In genomic region chr19:50512112-50512998, GRCh38 we compare ENCODE assay signal across 9 cellular contexts. TPM values are rescaled to one million over a fixed set of nuclear protein-coding genes. Genes with fewer than 3 reads are reported as not detected.
DNase-seq lines count a peak whose midpoint lies in the region; ATAC-seq and TF ChIP-seq lines count a peak whose summit lies in the region.
"Had no signal": no experiment of that assay in that cellular context is flagged by ENCODE, and none has a peak within 500 bp of the region (broad histone marks: within the 10 kb centered on the region; RNA-seq: fewer than 3 reads in every experiment).

No MANE protein-coding gene starts in this region.

- H3K27me3 Mint-ChIP-seq in CD8-positive, alpha-beta T cell (ENCODE audit: low read depth) = peaks cover 4% of the 10 kb centered on the region

- H3K4me3 ChIP-seq in CD8-positive, alpha-beta T cell (ENCODE audit: low read depth, low read length) = peak overlapping the region; percentile 93
- no peak overlapping the region; the same call in 1 of the 2 replicates for H3K4me3 ChIP-seq in WERI-Rb-1 (ENCODE audit: low read depth, low read length)
- peak overlapping the region in 2 of 3 donors; percentile 71 to 77 for H3K4me3 ChIP-seq in liver (ENCODE audit: low read depth in 1 of 3, low read length in 3 of 3)

- H3K9me3 ChIP-seq in CD8-positive, alpha-beta T cell (ENCODE audit: low read length) = no peaks in the 10 kb centered on the region
- H3K9me3 ChIP-seq in WERI-Rb-1 (ENCODE audit: severe bottlenecking) (no peaks in the 10 kb centered on the region), liver (ENCODE audit: control insufficient read depth in 4 of 4, low read length in 3 of 4) (no peaks in the 10 kb centered on the region)

- H3K27ac ChIP-seq in CD8-positive, alpha-beta T cell (ENCODE audit: low read depth, low read length) = no peak overlapping the region
- H3K27ac ChIP-seq in WERI-Rb-1 (peak overlapping the region; percentile 22; the same call in 1 of the 2 replicates), liver (ENCODE audit: low read depth in 1 of 2, low read length in 2 of 2) (peak overlapping the region; percentile 81 to 84)

- WGBS in liver = 92% methylated on average over 36 of the region's 36 CpGs

- TF ChIP-seq CTCF in CD8-positive, alpha-beta T cell (IDR thresholded peaks at IDR 0.05) = no peak
- TF ChIP-seq CTCF in WERI-Rb-1 (IDR thresholded peaks at IDR 0.05; ENCODE audit: low read depth, low read length) (no peak), liver (IDR thresholded peaks at IDR 0.05; ENCODE audit: low read depth, low read length, missing input control) (no peak)

- POLR2A ChIA-PET in CD8-positive, alpha-beta T cell (lab: Charles Lee) = interaction anchor here (1.1 to 1.5 kb wide), 2 partner anchors 33 to 36 kb away, joined by 4 to 10 read pairs; partner anchors contain the start of genes EMC10 and GARIN5A
- POLR2A ChIA-PET in HEK293T (lab: Yijun Ruan, JAX) = interaction anchor here (0.9 to 2.1 kb wide), 7 partner anchors 13 to 216 kb away, joined by 3 to 6 read pairs (median 4); partner anchors contain the start of gene NR1H2

- CTCF ChIA-PET in CD8-positive, alpha-beta T cell (lab: Charles Lee) = interaction anchor here (0.6 to 1.7 kb wide), 2 partner anchors 51 to 144 kb away, joined by 3 to 4 read pairs; no protein-coding TSS in a partner anchor
- CTCF ChIA-PET in HEK293T (lab: Yijun Ruan, JAX) = no interaction called here

- no peaks in the 10 kb centered on the region for H3K36me3 ChIP-seq in CD8-positive, alpha-beta T cell (ENCODE audit: insufficient read depth, low read length)
- H3K36me3 ChIP-seq in WERI-Rb-1 (peaks cover 9% of the 10 kb centered on the region), liver (ENCODE audit: control insufficient read depth in 4 of 4, insufficient read depth in 3 of 4, low read depth in 1 of 4, low read length in 3 of 4) (no peaks in the 10 kb centered on the region)

- intact Hi-C loops in CD8-positive, alpha-beta T cell (cut with DNase I, micrococcal nuclease) = loop anchor here (5.0 to 10.0 kb wide), 6 partner anchors 180 to 1640 kb away; partner anchors contain the start of genes CLDND2 (in 1 of the 2), ETFB (in 1 of the 2), PNKP (in 1 of the 2) and PPP1R15A (in 1 of the 2)

- no peak overlapping the region for H3K27ac Mint-ChIP-seq in CD8-positive, alpha-beta T cell

- no peak for ATAC-seq in CD8-positive, alpha-beta T cell
- ATAC-seq in HG02763 (IDR thresholded peaks at IDR 0.05; ENCODE audit: unreplicated experiment) (no peak), GM19328 (IDR thresholded peaks at IDR 0.05; ENCODE audit: unreplicated experiment) (no peak)

- DNase-seq in CD8-positive, alpha-beta T cell = no peak
- no peak for DNase-seq in WERI-Rb-1
- DNase-seq in HEK293T (ENCODE audit: extremely low spot score) = no peak
- DNase-seq: DMS53, KG1, SW 1271 had no signal

- peaks cover 3% of the 10 kb centered on the region for H3K36me3 Mint-ChIP-seq in CD8-positive, alpha-beta T cell

- peaks cover 16% of the 10 kb centered on the region for H3K4me1 ChIP-seq in CD8-positive, alpha-beta T cell (ENCODE audit: insufficient read depth, low read length)
- H3K4me1 ChIP-seq in liver (ENCODE audit: control insufficient read depth in 4 of 4, insufficient read depth in 4 of 4, low read length in 3 of 4) = peaks cover 10 to 26% (median 18%) of the 10 kb centered on the region in 4 donors

- no peak overlapping the region for H3K4me3 Mint-ChIP-seq in CD8-positive, alpha-beta T cell

- no peaks in the 10 kb centered on the region for H3K27me3 ChIP-seq in CD8-positive, alpha-beta T cell (ENCODE audit: insufficient read depth, low read length)
- no peaks in the 10 kb centered on the region for H3K27me3 ChIP-seq in WERI-Rb-1 (ENCODE audit: insufficient read depth, low read depth, severe bottlenecking)
- H3K27me3 ChIP-seq in liver (ENCODE audit: control insufficient read depth in 4 of 4, insufficient read depth in 4 of 4, low read length in 3 of 4) = no peaks in the 10 kb centered on the region

- H3K9ac ChIP-seq in liver (ENCODE audit: low read depth in 1 of 2, low read length in 2 of 2) = peak overlapping the region; percentile 40 to 64

- TF ChIP-seq RAD21 in liver (IDR thresholded peaks at IDR 0.05) = no peak

- H3K4me1 Mint-ChIP-seq in CD8-positive, alpha-beta T cell (ENCODE audit: low read depth) = peaks cover 16% of the 10 kb centered on the region

- no peaks in the 10 kb centered on the region for H3K9me3 Mint-ChIP-seq in CD8-positive, alpha-beta T cell

TF ChIP-seq in liver, 16 proteins besides CTCF, POLR2A, EP300 and RAD21:
- TF ChIP-seq REST (IDR thresholded peaks at IDR 0.05) (no peak), ATF3 (IDR thresholded peaks at IDR 0.05) (no peak), EGR1 (IDR thresholded peaks at IDR 0.05; ENCODE audit: low read depth in 2 of 2) (no peak), TAF1 (conservative IDR thresholded peaks at IDR 0.05) (no peak), HNF4G (IDR thresholded peaks at IDR 0.05) (no peak)

TF ChIP-seq in HEK293T, 16 proteins besides CTCF, POLR2A, EP300 and RAD21:
- TF ChIP-seq SUZ12 (IDR thresholded peaks at IDR 0.05) (no peak), ELF4 (IDR thresholded peaks at IDR 0.05) (no peak), ZNF384 (IDR thresholded peaks at IDR 0.05) (no peak), PKNOX1 (IDR thresholded peaks at IDR 0.05) (no peak), NFRKB (IDR thresholded peaks at IDR 0.05) (no peak), HDGF (IDR thresholded peaks at IDR 0.05; ENCODE audit: borderline replicate concordance) (no peak), LEF1 (IDR thresholded peaks at IDR 0.05; ENCODE audit: borderline replicate concordance) (no peak), FOXM1 (IDR thresholded peaks at IDR 0.05; ENCODE audit: borderline replicate concordance) (no peak), SP1 (IDR thresholded peaks at IDR 0.05) (no peak), ARNT (IDR thresholded peaks at IDR 0.05) (no peak), BHLHE40 (IDR thresholded peaks at IDR 0.05; ENCODE audit: borderline replicate concordance) (no peak), FOXA1 (IDR thresholded peaks at IDR 0.05) (no peak), L3MBTL2 (conservative IDR thresholded peaks at IDR 0.05) (no peak), CTBP1 (IDR thresholded peaks at IDR 0.05; ENCODE audit: borderline replicate concordance) (no peak), FOXK2 (IDR thresholded peaks at IDR 0.05) (no peak), TARDBP (IDR thresholded peaks at IDR 0.05) (no peak)

RNA-seq across cellular contexts. Expression of gene ASPDH, which starts 1.4 kb away (rescaled TPM):
- total RNA-seq in CD8-positive, alpha-beta T cell = not detected
- 10 to 100 TPM in 1 of 2 donors, 1 to 10 TPM in 1; 7.3 to 11.6 TPM for total RNA-seq in liver
- polyA plus RNA-seq in liver = 10 to 100 TPM; 62.6 to 82.0 TPM

RNA-seq across cellular contexts. Expression of gene JOSD2, which starts 1.4 kb away (rescaled TPM):
- total RNA-seq in CD8-positive, alpha-beta T cell = 1 to 10 TPM; 8.8 to 9.9 TPM
- total RNA-seq in liver = 1 to 10 TPM; 6.6 to 9.8 TPM
- 10 to 100 TPM; 30.2 to 32.9 TPM for polyA plus RNA-seq in liver

RNA-seq across cellular contexts. Expression of gene GARIN5A, which starts 35.7 kb away (rescaled TPM):
- under 1 TPM in 1 of 2 experiments, not detected in 1; 0.33 TPM for total RNA-seq in CD8-positive, alpha-beta T cell
- under 1 TPM; 0.42 to 0.70 TPM for total RNA-seq in liver
- 1 to 10 TPM; 1.5 to 1.7 TPM for polyA plus RNA-seq in liver

RNA-seq across cellular contexts. Expression of gene EMC10, which starts 36.0 kb away (rescaled TPM):
- total RNA-seq in CD8-positive, alpha-beta T cell = 100 to 1,000 TPM in 1 of 2 experiments, 10 to 100 TPM in 1; 96.7 to 104 TPM
- total RNA-seq in liver = 10 to 100 TPM; 33.5 to 47.5 TPM
- polyA plus RNA-seq in liver = 100 to 1,000 TPM in 1 of 2 donors, 10 to 100 TPM in 1; 17.1 to 132 TPM

RNA-seq across cellular contexts. Expression of gene LRRC4B, which starts 55.9 kb away (rescaled TPM):
- not detected for total RNA-seq in CD8-positive, alpha-beta T cell
- total RNA-seq in liver = 1 to 10 TPM; 1.0 to 1.1 TPM
- under 1 TPM; 0.11 to 0.58 TPM for polyA plus RNA-seq in liver

Comparison
In these comparisons a context has a peak if more than half of its experiments do, and no peak if none do; other contexts are left out.
1. RNA of gene ASPDH, which starts 1.4 kb away (total RNA-seq): 7.3 to 11.6 TPM in liver; not detected in CD8-positive, alpha-beta T cell; every median in the first group is over 4 times any median in the second.